In the genomic region with DNA sequence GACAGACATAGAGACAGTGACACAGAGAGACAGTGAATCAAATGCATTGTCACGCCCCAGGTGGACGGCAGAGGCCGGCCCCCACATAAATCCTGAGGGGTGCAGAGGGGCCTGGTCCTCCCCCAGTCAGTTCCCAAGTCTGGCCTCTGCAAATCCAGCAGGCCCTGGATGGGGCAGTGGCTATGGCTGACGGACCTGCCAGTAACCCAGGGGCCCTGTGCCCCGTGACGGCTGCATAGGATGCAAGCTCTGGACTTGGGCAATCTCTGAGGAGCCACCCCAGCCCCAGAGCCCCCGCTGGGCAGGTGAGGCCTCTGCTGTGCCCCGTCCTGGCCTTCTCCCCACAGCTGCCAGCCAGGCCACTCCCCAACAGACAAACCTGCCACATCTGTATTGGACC, we compare ENCODE assay signal across 21 cellular contexts.
DNase-seq lines count a peak whose midpoint lies in the region; ATAC-seq and TF ChIP-seq lines count a peak whose summit lies in the region.
"Had no signal": no experiment of that assay in that cellular context is flagged by ENCODE, and none has a peak within 500 bp of the region (broad histone marks: within the 10 kb centered on the region; RNA-seq: fewer than 3 reads in every experiment).

No MANE protein-coding gene starts in this region.

- no peaks in the 10 kb centered on the region for H3K9me3 ChIP-seq in RWPE2 (ENCODE audit: severe bottlenecking)
- no peaks in the 10 kb centered on the region for H3K9me3 ChIP-seq in naive thymus-derived CD4-positive, alpha-beta T cell (ENCODE audit: control insufficient read depth in 2 of 3, low read length in 3 of 3)
- H3K9me3 ChIP-seq: BLaER1 treated with 17β-estradiol and CSF1 and Interleukin-3, amounts not matched to agents 10 nM and 100 nM had no signal

- peak overlapping the region; percentile 72 for H3K27ac Mint-ChIP-seq in endothelial cell (ENCODE audit: unreplicated experiment)
- no peak overlapping the region for H3K27ac Mint-ChIP-seq in naive thymus-derived CD4-positive, alpha-beta T cell
- H3K27ac Mint-ChIP-seq: B cell; CD8-positive, alpha-beta memory T cell; IgD-negative memory B cell had no signal

- no peaks in the 10 kb centered on the region for H3K4me1 ChIP-seq in RWPE2 (ENCODE audit: insufficient read depth, poor library complexity, severe bottlenecking)
- H3K4me1 ChIP-seq in naive thymus-derived CD4-positive, alpha-beta T cell (ENCODE audit: control insufficient read depth in 2 of 2, insufficient read depth in 2 of 2, low read length in 2 of 2): no peaks in the 10 kb centered on the region

- H3K27me3 Mint-ChIP-seq in endothelial cell (ENCODE audit: unreplicated experiment): peaks cover 6% of the 10 kb centered on the region
- no peaks in the 10 kb centered on the region for H3K27me3 Mint-ChIP-seq in naive thymus-derived CD4-positive, alpha-beta T cell
- H3K27me3 Mint-ChIP-seq: B cell; CD8-positive, alpha-beta memory T cell; IgD-negative memory B cell had no signal

- POLR2A ChIA-PET in naive thymus-derived CD4-positive, alpha-beta T cell (lab: Charles Lee): no interaction called here

- CTCF ChIA-PET in naive thymus-derived CD4-positive, alpha-beta T cell (lab: Charles Lee): no interaction called here

- TF ChIP-seq CTCF in RWPE2 (IDR thresholded peaks at IDR 0.05; ENCODE audit: poor library complexity, severe bottlenecking): no peak
- no peak for TF ChIP-seq CTCF in endothelial cell (IDR thresholded peaks at IDR 0.05; ENCODE audit: unreplicated experiment)

- ATAC-seq in Right ventricle myocardium inferior (no peak), Right ventricle myocardium superior (ENCODE audit: poor library complexity) (no peak), RWPE2 (ENCODE audit: low read depth) (0 out of 3 replicates have a peak, but pooled peaks have one; percentile 10), HG02678 (IDR thresholded peaks at IDR 0.05; ENCODE audit: unreplicated experiment) (no peak), HG03135 (IDR thresholded peaks at IDR 0.05; ENCODE audit: unreplicated experiment) (no peak)
- ATAC-seq in naive thymus-derived CD4-positive, alpha-beta T cell: peak; percentile 14
- ATAC-seq: GM12878 had no signal

- peaks cover 3% of the 10 kb centered on the region for H3K27me3 ChIP-seq in RWPE2 (ENCODE audit: insufficient read depth, poor library complexity, severe bottlenecking)
- no peaks in the 10 kb centered on the region for H3K27me3 ChIP-seq in naive thymus-derived CD4-positive, alpha-beta T cell (ENCODE audit: control insufficient read depth in 2 of 2, insufficient read depth in 2 of 2, low read length in 2 of 2)
- H3K27me3 ChIP-seq: BLaER1 treated with 17β-estradiol and CSF1 and Interleukin-3, amounts not matched to agents 10 nM and 100 nM had no signal

- peak; percentile 49 for DNase-seq in Right ventricle myocardium inferior (ENCODE audit: missing footprints)
- no peak for DNase-seq in Right ventricle myocardium superior
- no peak for DNase-seq in RWPE2 (ENCODE audit: low spot score)
- no peak for DNase-seq in endothelial cell (ENCODE audit: low spot score)
- no peak for DNase-seq in naive thymus-derived CD4-positive, alpha-beta T cell
- no peak for DNase-seq in ACHN
- DNase-seq: 8988T; CD8-positive, alpha-beta memory T cell; COR-L47; DMS 273 treated with DMSO at 0.1 percent for 48 hours; DMS53; DND-41; EL; GM23248; HCEC 1CT had no signal

- no peak overlapping the region for H3K27ac ChIP-seq in RWPE2 (ENCODE audit: poor library complexity, severe bottlenecking)
- no peak overlapping the region for H3K27ac ChIP-seq in naive thymus-derived CD4-positive, alpha-beta T cell (ENCODE audit: low read depth, low read length)
- H3K27ac ChIP-seq: BLaER1 treated with 17β-estradiol and CSF1 and Interleukin-3, amounts not matched to agents 10 nM and 100 nM; GM23248 had no signal

- H3K4me1 Mint-ChIP-seq in endothelial cell (ENCODE audit: unreplicated experiment): peaks cover 3% of the 10 kb centered on the region
- H3K4me1 Mint-ChIP-seq in naive thymus-derived CD4-positive, alpha-beta T cell: peaks cover 0 to 23% (median 13%) of the 10 kb centered on the region in 7 donors
- H3K4me1 Mint-ChIP-seq: B cell had no signal

- in situ Hi-C loops in ACHN (cut with HindIII; ENCODE audit: low pct_ligation_motif_present, low pct_unique_long_range_greater_than_20kb, low sequenced_read_pairs): no loop called here

- intact Hi-C loops in Right ventricle myocardium inferior (cut with DNase I) (no loop called here), Right ventricle myocardium superior (cut with DNase I) (no loop called here)
- intact Hi-C loops in naive thymus-derived CD4-positive, alpha-beta T cell (cut with micrococcal nuclease): no loop called here

- no peak overlapping the region for H3K4me3 ChIP-seq in RWPE2 (ENCODE audit: severe bottlenecking)
- no peak overlapping the region for H3K4me3 ChIP-seq in naive thymus-derived CD4-positive, alpha-beta T cell (ENCODE audit: low read length)
- H3K4me3 ChIP-seq: BLaER1 treated with 17β-estradiol and CSF1 and Interleukin-3, amounts not matched to agents 10 nM and 100 nM; GM12878; GM23248 had no signal

- no peaks in the 10 kb centered on the region for H3K9me3 Mint-ChIP-seq in endothelial cell (ENCODE audit: unreplicated experiment)
- H3K9me3 Mint-ChIP-seq in naive thymus-derived CD4-positive, alpha-beta T cell: no peaks in the 10 kb centered on the region
- H3K9me3 Mint-ChIP-seq: CD8-positive, alpha-beta memory T cell; IgD-negative memory B cell had no signal

- peaks cover 6% of the 10 kb centered on the region for H3K36me3 Mint-ChIP-seq in endothelial cell (ENCODE audit: low read depth, unreplicated experiment)
- peaks cover 0 to 6% (median 0%) of the 10 kb centered on the region in 5 donors for H3K36me3 Mint-ChIP-seq in naive thymus-derived CD4-positive, alpha-beta T cell

- no peak overlapping the region for H3K4me3 Mint-ChIP-seq in endothelial cell (ENCODE audit: unreplicated experiment)
- no peak overlapping the region for H3K4me3 Mint-ChIP-seq in naive thymus-derived CD4-positive, alpha-beta T cell
- H3K4me3 Mint-ChIP-seq: B cell; CD8-positive, alpha-beta memory T cell had no signal

- H3K36me3 ChIP-seq in RWPE2 (ENCODE audit: low read depth): no peaks in the 10 kb centered on the region
- peaks cover 0 to 18% (median 0%) of the 10 kb centered on the region in 3 experiments for H3K36me3 ChIP-seq in naive thymus-derived CD4-positive, alpha-beta T cell (ENCODE audit: control insufficient read depth in 2 of 3, insufficient read depth in 3 of 3, low read length in 3 of 3)

Comparison
In these comparisons a context has a peak if more than half of its experiments do, and no peak if none do; other contexts are left out.
1. ATAC-seq: peak in RWPE2 (single experiment) and naive thymus-derived CD4-positive, alpha-beta T cell (single experiment); none in Right ventricle myocardium inferior (single experiment), Right ventricle myocardium superior (single experiment), HG02678 (single experiment) and HG03135 (single experiment).